In the genomic region with DNA sequence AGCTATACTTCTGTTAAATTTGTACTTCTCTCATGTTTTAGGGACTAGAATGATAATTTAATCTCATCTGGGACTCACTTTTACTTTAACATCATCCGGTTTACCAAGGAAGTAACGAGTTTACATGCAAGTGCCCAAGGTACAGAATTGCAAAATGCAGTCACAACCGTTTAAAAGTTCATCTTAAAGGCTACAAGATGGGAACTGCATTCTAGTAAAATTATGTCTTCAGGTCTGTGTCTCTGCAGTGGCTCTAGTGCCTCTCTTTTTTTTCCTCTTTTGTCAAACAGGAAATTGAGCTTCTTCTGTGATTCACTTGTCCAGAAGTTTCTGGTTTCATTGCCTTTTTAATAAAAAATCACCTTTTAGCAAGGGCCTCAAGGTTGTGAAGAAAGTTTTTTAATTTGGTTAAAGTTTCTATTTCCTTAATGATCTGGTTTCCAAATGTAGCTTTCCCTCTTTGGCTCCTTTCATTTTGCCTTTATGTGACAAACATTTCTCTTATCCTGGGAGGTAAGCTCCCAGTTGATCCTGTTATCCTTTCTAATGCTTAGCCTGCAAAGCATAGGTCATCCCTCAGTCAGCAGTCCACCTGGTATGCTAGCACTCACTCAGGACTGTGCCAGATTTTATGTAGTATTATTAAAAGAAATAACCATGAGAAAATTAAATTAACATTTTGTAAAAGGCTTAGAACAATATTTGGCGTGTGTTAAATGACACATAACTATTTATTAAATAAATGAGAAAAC, we compare ENCODE assay signal across 8 cellular contexts. TPM values are rescaled to one million over a fixed set of nuclear protein-coding genes. Genes with fewer than 3 reads are reported as not detected.
DNase-seq lines count a peak whose midpoint lies in the region; ATAC-seq and TF ChIP-seq lines count a peak whose summit lies in the region.

No MANE protein-coding gene starts in this region.

- intact Hi-C loops in heart right ventricle (cut with DNase I) (loop anchor here in 3 of 10 donors (5.0 to 10.0 kb wide), 2 partner anchors 92 to 129 kb away; partner anchors contain the start of gene STAT1 (in 2 of the 3)), cardiac septum (cut with DNase I) (loop anchor here (2.0 to 5.0 kb wide), 3 partner anchors 99 to 236 kb away; partner anchors contain the start of genes NAB1 and STAT1)

- peak overlapping the region; percentile 97 for H3K27ac Mint-ChIP-seq in activated CD8-positive, alpha-beta T cell treated with anti-CD3 and anti-CD28 coated beads, Interleukin-2, amount 10 ng/mL, durations not matched to agents 7 days and 5 days
- peak overlapping the region; percentile 95 to 98 (median 97) for H3K27ac Mint-ChIP-seq in immature natural killer cell

- CTCF ChIA-PET in activated CD8-positive, alpha-beta T cell treated with anti-CD3 and anti-CD28 coated beads, Interleukin-2, amount 10 ng/mL, durations not matched to agents 7 days and 5 days (lab: Charles Lee): interaction anchor here (0.6 to 4.6 kb wide), 5 partner anchors 10 to 643 kb away, joined by 3 to 24 read pairs (median 4); no protein-coding TSS in a partner anchor

- peaks cover 3 to 68% (median 61%) of the 10 kb centered on the region in 9 donors for H3K4me1 ChIP-seq in heart right ventricle
- H3K4me1 ChIP-seq in thoracic aorta (ENCODE audit: control insufficient read depth in 1 of 2, low read depth in 2 of 2): peaks cover 17 to 38% of the 10 kb centered on the region in 2 donors

- no peaks in the 10 kb centered on the region for H3K27me3 Mint-ChIP-seq in activated CD8-positive, alpha-beta T cell treated with anti-CD3 and anti-CD28 coated beads, Interleukin-2, amount 10 ng/mL, durations not matched to agents 7 days and 5 days (ENCODE audit: low read depth)
- peaks cover 11 to 16% (median 13%) of the 10 kb centered on the region in 3 donors for H3K27me3 Mint-ChIP-seq in immature natural killer cell (ENCODE audit: low read depth in 3 of 3)

- TF ChIP-seq CTCF in heart right ventricle (IDR thresholded peaks at IDR 0.05) (no peak), thoracic aorta (IDR thresholded peaks at IDR 0.05) (no peak)

- H3K9me3 Mint-ChIP-seq in activated CD8-positive, alpha-beta T cell treated with anti-CD3 and anti-CD28 coated beads, Interleukin-2, amount 10 ng/mL, durations not matched to agents 7 days and 5 days (ENCODE audit: insufficient read depth): no peaks in the 10 kb centered on the region
- no peaks in the 10 kb centered on the region for H3K9me3 Mint-ChIP-seq in immature natural killer cell

- peaks cover 39% of the 10 kb centered on the region for H3K4me1 Mint-ChIP-seq in activated CD8-positive, alpha-beta T cell treated with anti-CD3 and anti-CD28 coated beads, Interleukin-2, amount 10 ng/mL, durations not matched to agents 7 days and 5 days (ENCODE audit: low read depth)
- peaks cover 61 to 65% of the 10 kb centered on the region in 2 donors for H3K4me1 Mint-ChIP-seq in immature natural killer cell

- DNase-seq in heart right ventricle: no peak
- DNase-seq in cardiac septum (ENCODE audit: low spot score): no peak
- no peak for DNase-seq in activated CD8-positive, alpha-beta T cell treated with anti-CD3 and anti-CD28 coated beads, Interleukin-2, amount 10 ng/mL, durations not matched to agents 7 days and 5 days
- DNase-seq in immature natural killer cell: peak in 2 of 3 donors; percentile 20 to 27
- no peak for DNase-seq in thoracic aorta (ENCODE audit: low spot score)

- H3K9me3 ChIP-seq in heart right ventricle: no peaks in the 10 kb centered on the region
- H3K9me3 ChIP-seq in thoracic aorta: no peaks in the 10 kb centered on the region

- H3K36me3 ChIP-seq in heart right ventricle (no peaks in the 10 kb centered on the region), thoracic aorta (no peaks in the 10 kb centered on the region)

- H3K27me3 ChIP-seq in heart right ventricle (no peaks in the 10 kb centered on the region), thoracic aorta (replicated peaks; ENCODE audit: insufficient read depth) (no peaks in the 10 kb centered on the region)

- peaks cover 38% of the 10 kb centered on the region for H3K36me3 Mint-ChIP-seq in activated CD8-positive, alpha-beta T cell treated with anti-CD3 and anti-CD28 coated beads, Interleukin-2, amount 10 ng/mL, durations not matched to agents 7 days and 5 days (ENCODE audit: low read depth)
- H3K36me3 Mint-ChIP-seq in immature natural killer cell: no peaks in the 10 kb centered on the region

- POLR2A ChIA-PET in activated CD8-positive, alpha-beta T cell treated with anti-CD3 and anti-CD28 coated beads, Interleukin-2, amount 10 ng/mL, durations not matched to agents 7 days and 5 days (lab: Charles Lee): interaction anchor here (0.8 to 4.0 kb wide), 5 partner anchors 33 to 349 kb away, joined by 3 to 51 read pairs (median 4); partner anchors contain the start of genes NEMP2 and STAT1

- WGBS in heart right ventricle, 2 donors: 27 to 36% methylated on average over 4 of the region's 4 CpGs

- H3K27ac ChIP-seq in heart right ventricle: peak overlapping the region in 9 of 10 donors; percentile 93 to 98 (median 96)
- peak overlapping the region; percentile 94 to 98 for H3K27ac ChIP-seq in thoracic aorta

- ATAC-seq in heart right ventricle (no peak), thoracic aorta (ENCODE audit: insufficient number of reproducible peaks, low FRiP score, low read depth) (no peak), HG03196 (IDR thresholded peaks at IDR 0.05; ENCODE audit: unreplicated experiment) (no peak), HG02852 (IDR thresholded peaks at IDR 0.05; ENCODE audit: unreplicated experiment) (no peak), GM19455 (IDR thresholded peaks at IDR 0.05; ENCODE audit: unreplicated experiment) (no peak)
- ATAC-seq in activated CD8-positive, alpha-beta T cell treated with anti-CD3 and anti-CD28 coated beads, Interleukin-2, amount 10 ng/mL, durations not matched to agents 7 days and 5 days: no peak

- peak overlapping the region; percentile 84 for H3K4me3 Mint-ChIP-seq in activated CD8-positive, alpha-beta T cell treated with anti-CD3 and anti-CD28 coated beads, Interleukin-2, amount 10 ng/mL, durations not matched to agents 7 days and 5 days
- H3K4me3 Mint-ChIP-seq in immature natural killer cell: peak overlapping the region; percentile 95 to 97 (median 96)

- H3K4me3 ChIP-seq in heart right ventricle: peak overlapping the region; percentile 65 to 95 (median 89)
- peak overlapping the region; percentile 84 for H3K4me3 ChIP-seq in thoracic aorta

RNA-seq across cellular contexts. Expression of gene GLS, which starts 2.4 kb away (rescaled TPM):
- 10 to 100 TPM; 40.8 to 73.5 (median 59.2) TPM for total RNA-seq in heart right ventricle
- 10 to 100 TPM; 17.1 to 29.4 TPM for polyA plus RNA-seq in heart right ventricle
- total RNA-seq in cardiac septum: 80.2 TPM
- total RNA-seq in activated CD8-positive, alpha-beta T cell treated with anti-CD3 and anti-CD28 coated beads, Interleukin-2, amount 10 ng/mL, durations not matched to agents 7 days and 5 days: 100 to 1,000 TPM; 162 to 193 TPM
- polyA plus RNA-seq in immature natural killer cell: 10 to 100 TPM; 20.5 to 37.8 (median 29.7) TPM
- 100 to 1,000 TPM; 415 to 476 TPM for total RNA-seq in thoracic aorta

Comparison
In these comparisons a context has a peak if more than half of its experiments do, and no peak if none do; other contexts are left out.
1. DNase-seq: peak in immature natural killer cell (2 of 3); none in heart right ventricle (0 of 2), cardiac septum (single experiment), activated CD8-positive, alpha-beta T cell treated with anti-CD3 and anti-CD28 coated beads, Interleukin-2, amount 10 ng/mL, durations not matched to agents 7 days and 5 days (single experiment) and thoracic aorta (single experiment).